In genomic region chr1:3618904-3619671, GRCh38 we compare ENCODE assay signal across 8 cellular contexts. TPM values are rescaled to one million over a fixed set of nuclear protein-coding genes. Genes with fewer than 3 reads are reported as not detected.
DNase-seq lines count a peak whose midpoint lies in the region; ATAC-seq and TF ChIP-seq lines count a peak whose summit lies in the region.

No MANE protein-coding gene starts in this region.

- ATAC-seq in HG03039 (IDR thresholded peaks at IDR 0.05; ENCODE audit: unreplicated experiment): no peak

- no peaks in the 10 kb centered on the region for H3K27me3 ChIP-seq in kidney epithelial cell (ENCODE audit: control insufficient read depth, insufficient read depth, low read length)

- peak; percentile 86 for TF ChIP-seq CTCF in AG10803 (conservative IDR thresholded peaks at IDR 0.05; ENCODE audit: low read length)
- peak; percentile 56 for TF ChIP-seq CTCF in GM20000 (IDR thresholded peaks at IDR 0.05; ENCODE audit: extremely low read depth, missing control alignments)
- peak; percentile 81 for TF ChIP-seq CTCF in cardiac fibroblast (IDR thresholded peaks at IDR 0.05; ENCODE audit: low read depth, low read length)
- peak; percentile 75 for TF ChIP-seq CTCF in kidney epithelial cell (IDR thresholded peaks at IDR 0.05; ENCODE audit: insufficient read depth, low read length, poor library complexity, severe bottlenecking)

- H3K36me3 ChIP-seq in kidney epithelial cell (ENCODE audit: control insufficient read depth, insufficient read depth, low read length): no peaks in the 10 kb centered on the region

- peak; percentile 76 for DNase-seq in AG10803 (ENCODE audit: low read depth)
- DNase-seq in GM20000 (ENCODE audit: low spot score): peak; percentile 87
- peak; percentile 79 for DNase-seq in NCI-H2196 (lab: John Stamatoyannopoulos, UW; ENCODE audit: unreplicated experiment)
- DNase-seq in activated CD4-positive, CD25-positive, alpha-beta regulatory T cell treated with anti-CD3 and anti-CD28 coated beads, Interleukin-2, amount 50 U/mL, for 16 hours (ENCODE audit: low read depth, low spot score): peak; percentile 68
- peak; percentile 84 to 85 for DNase-seq in cardiac fibroblast (ENCODE audit: low read depth in 2 of 2)
- peak; percentile 39 for DNase-seq in kidney epithelial cell (ENCODE audit: low read depth)
- DNase-seq in stimulated activated CD4-positive, alpha-beta T cell treated with anti-CD3 and anti-CD28 coated beads, Interleukin-1b, Interleukin-23, amount 100 ng/mL, for 48 hours: peak; percentile 72

- H3K4me3 ChIP-seq in AG10803 (ENCODE audit: low read length) (no peak overlapping the region), cardiac fibroblast (replicated peaks in 1 of 2; ENCODE audit: low read depth in 2 of 2, low read length in 2 of 2) (no peak overlapping the region), kidney epithelial cell (ENCODE audit: low read depth, low read length) (no peak overlapping the region)

RNA-seq across cellular contexts. Expression of gene TPRG1L, which starts 5.7 kb away (rescaled TPM):
- total RNA-seq in kidney epithelial cell: 40.8 and 41.7 TPM in 2 replicates

RNA-seq across cellular contexts. Expression of gene MEGF6, which starts 7.8 kb away (rescaled TPM):
- 13.1 and 16.7 TPM in 2 replicates for total RNA-seq in kidney epithelial cell

RNA-seq across cellular contexts. Expression of gene WRAP73, which starts 30.8 kb away (rescaled TPM):
- total RNA-seq in kidney epithelial cell: 33.9 and 35.2 TPM in 2 replicates

RNA-seq across cellular contexts. Expression of gene TP73, which starts 33.2 kb away (rescaled TPM):
- total RNA-seq in kidney epithelial cell: 0.04 and 0.07 TPM in 2 replicates
